In the genomic region with DNA sequence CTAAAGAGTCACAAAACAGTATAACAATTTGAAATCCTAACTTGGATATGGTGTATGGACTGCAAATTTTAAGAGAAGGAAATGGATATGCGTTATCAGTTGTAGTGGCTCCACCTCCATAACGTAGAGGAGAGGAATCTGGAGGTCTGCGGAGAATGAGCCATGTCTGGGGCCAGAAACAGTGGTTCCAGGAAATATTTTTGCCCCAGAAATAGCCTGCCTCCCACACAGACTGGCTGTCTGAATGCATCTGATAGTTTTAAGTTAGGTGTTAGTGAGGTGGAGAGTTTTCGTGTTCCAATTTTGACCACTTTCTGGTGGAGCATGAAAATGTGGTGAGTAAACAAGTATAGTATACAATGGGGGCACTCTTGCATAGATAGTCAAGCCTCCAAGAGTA, we compare ENCODE assay signal across 8 cellular contexts. TPM values are rescaled to one million over a fixed set of nuclear protein-coding genes. Genes with fewer than 3 reads are reported as not detected.
A peak's percentile ranks its signal among the peaks of the same experiment; 100 is the strongest.
DNase-seq lines count a peak whose midpoint lies in the region; ATAC-seq, FAIRE-seq and TF ChIP-seq lines count a peak whose summit lies in the region.

No MANE protein-coding gene starts in this region.

- dilution Hi-C loops in endothelial cell of umbilical vein (cut with MboI; ENCODE audit: extremely low pct_ligation_motif_present, low sequenced_read_pairs) = no loop called here

- ATAC-seq in HepG2 = no peak
- ATAC-seq in right lobe of liver = no peak

- BruUV-seq in HepG2 (replicated peaks; lab: Mats Ljungman, UMichigan) (no TSS peak), endothelial cell of umbilical vein (replicated peaks; lab: Mats Ljungman, UMichigan) (no TSS peak)

- H3K4me3 ChIP-seq in HepG2 (replicated peaks in 1 of 3; ENCODE audit: insufficient read depth in 1 of 3, low read depth in 2 of 3, low read length in 3 of 3) (peak overlapping the region; percentile 31 to 87 (median 79)), right lobe of liver (no peak overlapping the region), endothelial cell of umbilical vein (replicated peaks in 1 of 3; ENCODE audit: insufficient read depth in 1 of 3, low read depth in 1 of 3, low read length in 3 of 3) (peak overlapping the region in 1 of 3 experiments; percentile 90), tibial artery (peak overlapping the region; percentile 89 to 97), prostate gland (no peak overlapping the region)

- H3K27ac ChIP-seq in HepG2 (ENCODE audit: extremely low read length, insufficient read depth, low read length) (no peak overlapping the region), right lobe of liver (no peak overlapping the region), endothelial cell of umbilical vein (ENCODE audit: insufficient read depth, low read depth, low read length) (no peak overlapping the region), tibial artery (peak overlapping the region; percentile 91 to 92), prostate gland (no peak overlapping the region)

- peaks cover 29% of the 10 kb centered on the region for H3K79me2 ChIP-seq in HepG2 (ENCODE audit: insufficient read depth, low read length)
- peaks cover 52% of the 10 kb centered on the region for H3K79me2 ChIP-seq in endothelial cell of umbilical vein (ENCODE audit: control insufficient read depth, insufficient read depth, low read length)

- H3K4me2 ChIP-seq in HepG2 (ENCODE audit: low read depth, low read length) = peak overlapping the region; percentile 68
- H3K4me2 ChIP-seq in endothelial cell of umbilical vein (ENCODE audit: insufficient read depth, low read length) = peak overlapping the region; percentile 92

- TF ChIP-seq EP300 in HepG2 (IDR thresholded peaks at IDR 0.05; ENCODE audit: low read depth in 2 of 2, low read length in 2 of 2) = no peak
- no peak for TF ChIP-seq EP300 in HepG2 (CRISPR knock-in tag; IDR thresholded peaks at IDR 0.05; ENCODE audit: borderline replicate concordance)

- TF ChIP-seq POLR2A in HepG2 (IDR thresholded peaks at IDR 0.05; ENCODE audit: insufficient read depth in 1 of 2, low read depth in 2 of 2, low read length in 2 of 2) = no peak
- TF ChIP-seq POLR2A in right lobe of liver (IDR thresholded peaks at IDR 0.05) = no peak
- TF ChIP-seq POLR2A in endothelial cell of umbilical vein (IDR thresholded peaks at IDR 0.05; ENCODE audit: low read depth, low read length) = no peak
- no peak for TF ChIP-seq POLR2A in prostate gland (IDR thresholded peaks at IDR 0.05)

- H3K9me3 ChIP-seq in HepG2 (ENCODE audit: low read length) (no peaks in the 10 kb centered on the region), right lobe of liver (no peaks in the 10 kb centered on the region), endothelial cell of umbilical vein (replicated peaks; ENCODE audit: control insufficient read depth, insufficient read depth, low read length) (no peaks in the 10 kb centered on the region), tibial artery (no peaks in the 10 kb centered on the region), prostate gland (no peaks in the 10 kb centered on the region)

- intact Hi-C loops in HepG2 (cut with micrococcal nuclease; ENCODE audit: unreplicated experiment) (no loop called here), right lobe of liver (cut with DNase I) (no loop called here), endothelial cell of umbilical vein (cut with micrococcal nuclease) (no loop called here), tibial artery (cut with DNase I; ENCODE audit: low total_unique reads) (loop anchor here (5.0 kb wide), 1 partner anchor 217 kb away; no protein-coding TSS in a partner anchor), prostate gland (cut with DNase I) (no loop called here)

- H3K9me1 ChIP-seq in endothelial cell of umbilical vein (replicated peaks; ENCODE audit: control insufficient read depth, extremely low read depth, insufficient read depth, low read length) = no peaks in the 10 kb centered on the region

- H2AFZ ChIP-seq in HepG2 (ENCODE audit: low read length) (no peak overlapping the region), endothelial cell of umbilical vein (ENCODE audit: low read depth, low read length) (peak overlapping the region; percentile 39)

- 47% methylated on average over 4 of the region's 4 CpGs for WGBS in HepG2 (ENCODE audit: low lambda C conversion rate)
- 54% methylated on average over 4 of the region's 4 CpGs for WGBS in right lobe of liver (ENCODE audit: insufficient coverage, low coverage, low lambda C conversion rate, missing lambda C conversion rate)
- WGBS in prostate gland = 61% methylated on average over 4 of the region's 4 CpGs

- FAIRE-seq in HepG2 (lab: Jason Lieb, UNC) (no peak), endothelial cell of umbilical vein (lab: Jason Lieb, UNC) (peak; percentile 15)

- in situ Hi-C loops in HepG2 (cut with HindIII; ENCODE audit: extremely low pct_ligation_motif_present, low pct_unique_long_range_greater_than_20kb) = no loop called here

- H4K20me1 ChIP-seq in HepG2 (ENCODE audit: insufficient read depth, low read length) (no peaks in the 10 kb centered on the region; the same call in 1 of the 2 replicates), endothelial cell of umbilical vein (replicated peaks; ENCODE audit: control insufficient read depth, extremely low read depth, insufficient read depth, low read length) (no peaks in the 10 kb centered on the region)

- DNase-seq in HepG2 (ENCODE audit: low spot score) (no peak), right lobe of liver (no peak), RPMI7951 (ENCODE audit: low read depth) (peak; percentile 38), endothelial cell of umbilical vein (ENCODE audit: low read depth, low spot score) (peak; percentile 37), tibial artery (no peak), prostate gland (ENCODE audit: low spot score) (no peak), T1000 (lab: John Stamatoyannopoulos, UW) (no peak), pons (ENCODE audit: low spot score) (no peak)

- no peak for TF ChIP-seq CTCF in HepG2 (CRISPR knock-in tag; IDR thresholded peaks at IDR 0.05)
- TF ChIP-seq CTCF in right lobe of liver (IDR thresholded peaks at IDR 0.05) = no peak
- no peak for TF ChIP-seq CTCF in endothelial cell of umbilical vein (IDR thresholded peaks at IDR 0.05; ENCODE audit: extremely low read depth in 1 of 2, insufficient read depth in 1 of 2, low read depth in 1 of 2, low read length in 2 of 2)
- TF ChIP-seq CTCF in tibial artery (IDR thresholded peaks at IDR 0.05) = no peak
- no peak for TF ChIP-seq CTCF in prostate gland (IDR thresholded peaks at IDR 0.05)

- CTCF ChIA-PET in HepG2 (lab: Yijun Ruan, JAX; ENCODE audit: low intra/inter-chr PET ratio, low total read pairs) (no interaction called here), endothelial cell of umbilical vein (lab: Charles Lee) (no interaction called here)

- peaks cover 37% of the 10 kb centered on the region for H3K4me1 ChIP-seq in HepG2 (ENCODE audit: insufficient read depth, low read length)
- peaks cover 0 to 10% (median 0%) of the 10 kb centered on the region in 4 donors for H3K4me1 ChIP-seq in right lobe of liver
- peaks cover 32% of the 10 kb centered on the region for H3K4me1 ChIP-seq in endothelial cell of umbilical vein (ENCODE audit: control insufficient read depth, extremely low read depth, insufficient read depth, low read length)
- H3K4me1 ChIP-seq in tibial artery = peaks cover 0 to 32% (median 18%) of the 10 kb centered on the region in 4 donors
- H3K4me1 ChIP-seq in prostate gland (replicated peaks) = peaks cover 12% of the 10 kb centered on the region

- TF ChIP-seq RAD21 in HepG2 (CRISPR knock-in tag; IDR thresholded peaks at IDR 0.05) = no peak

- peak overlapping the region; percentile 79; the same call in 1 of the 2 replicates for H3K9ac ChIP-seq in HepG2 (ENCODE audit: insufficient read depth, low read depth, low read length)
- H3K9ac ChIP-seq in endothelial cell of umbilical vein (replicated peaks; ENCODE audit: extremely low read depth, insufficient read depth, low read length) = peak overlapping the region; percentile 81

- POLR2A ChIA-PET in HepG2 (lab: Yijun Ruan, JAX) = no interaction called here
- POLR2A ChIA-PET in endothelial cell of umbilical vein (lab: Charles Lee) = no interaction called here

- H3K27me3 ChIP-seq in HepG2 (ENCODE audit: control insufficient read depth in 1 of 2, insufficient read depth in 2 of 2, low read length in 2 of 2) = no peaks in the 10 kb centered on the region; a peak in 1 of 5 replicates
- no peaks in the 10 kb centered on the region for H3K27me3 ChIP-seq in right lobe of liver
- H3K27me3 ChIP-seq in endothelial cell of umbilical vein (ENCODE audit: control insufficient read depth in 2 of 2, insufficient read depth in 2 of 2, low read length in 2 of 2) = no peaks in the 10 kb centered on the region
- H3K27me3 ChIP-seq in tibial artery = no peaks in the 10 kb centered on the region
- no peaks in the 10 kb centered on the region for H3K27me3 ChIP-seq in prostate gland (replicated peaks; ENCODE audit: insufficient read depth)

- H3K36me3 ChIP-seq in HepG2 (replicated peaks in 1 of 2; ENCODE audit: control insufficient read depth in 1 of 2, insufficient read depth in 2 of 2, low read length in 2 of 2) = no peaks in the 10 kb centered on the region; a peak in 1 of 5 replicates
- H3K36me3 ChIP-seq in right lobe of liver = no peaks in the 10 kb centered on the region
- H3K36me3 ChIP-seq in endothelial cell of umbilical vein (ENCODE audit: control insufficient read depth in 2 of 2, extremely low read depth in 1 of 2, insufficient read depth in 2 of 2, low read length in 2 of 2) = no peaks in the 10 kb centered on the region
- H3K36me3 ChIP-seq in tibial artery = no peaks in the 10 kb centered on the region
- no peaks in the 10 kb centered on the region for H3K36me3 ChIP-seq in prostate gland

RNA-seq across cellular contexts. Expression of gene PHTF2, which starts 1.6 kb away (rescaled TPM):
- total RNA-seq in HepG2 (2016; rRNA removed; fragmentation: Illumina TruSeq; extraction: Trizol) = 9.2 and 10.2 TPM in 2 replicates
- total RNA-seq in HepG2 (2016; cell fraction: cytosol; rRNA removed; fragmentation: Illumina TruSeq; extraction: Trizol; ENCODE audit: low read depth) = 1.7 and 2.2 TPM in 2 replicates
- total RNA-seq in HepG2 (2016; cell fraction: insoluble cytoplasmic fraction; rRNA removed; fragmentation: Illumina TruSeq; extraction: Trizol) = 7.8 and 9.8 TPM in 2 replicates
- 6.1 and 6.8 TPM in 2 replicates for total RNA-seq in HepG2 (2016; cell fraction: membrane; rRNA removed; fragmentation: Illumina TruSeq; extraction: Trizol)
- 13.9 and 15.6 TPM in 2 replicates for total RNA-seq in HepG2 (2016; cell fraction: nucleus; rRNA removed; fragmentation: Illumina TruSeq; extraction: Trizol)
- polyA plus RNA-seq in HepG2 (2011; rRNA removed) = 4.3 and 7.4 TPM in 2 replicates
- polyA plus RNA-seq in HepG2 (2011; cell fraction: cytosol; rRNA removed) = 2.8 and 3.6 TPM in 2 replicates
- 2.2 and 3.6 TPM in 2 replicates for polyA plus RNA-seq in HepG2 (2011; cell fraction: nucleus; rRNA removed)
- 4.2 and 5.9 TPM in 2 replicates for polyA plus RNA-seq in HepG2 (2012)
- 1.4 and 1.7 TPM in 2 replicates for polyA plus RNA-seq in HepG2 (2016; cell fraction: cytosol; fragmentation: Illumina TruSeq; extraction: Trizol; ENCODE audit: low read depth)
- polyA plus RNA-seq in HepG2 (2016; cell fraction: insoluble cytoplasmic fraction; fragmentation: Illumina TruSeq; extraction: Trizol; ENCODE audit: low read depth) = 4.1 and 4.6 TPM in 2 replicates
- 2.7 TPM in 2 replicates for polyA plus RNA-seq in HepG2 (2016; cell fraction: membrane; fragmentation: Illumina TruSeq; extraction: Trizol; ENCODE audit: low read depth)
- polyA plus RNA-seq in HepG2 (2016; cell fraction: nucleus; fragmentation: Illumina TruSeq; extraction: Trizol; ENCODE audit: insufficient read depth, low read depth) = 12.9 and 13.8 TPM in 2 replicates
- 5.8 and 9.3 TPM in 2 replicates for polyA minus RNA-seq in HepG2 (2011; rRNA and poly(A)+ RNA removed; ENCODE audit: low replicate concordance)
- polyA minus RNA-seq in HepG2 (2011; cell fraction: cytosol; rRNA and poly(A)+ RNA removed) = 6.3 and 7.1 TPM in 2 replicates
- polyA minus RNA-seq in HepG2 (2011; cell fraction: nucleus; rRNA and poly(A)+ RNA removed) = 16.0 and 16.5 TPM in 2 replicates
- total RNA-seq in right lobe of liver = 1 to 10 TPM; 2.4 to 6.8 (median 5.5) TPM
- total RNA-seq in RPMI7951 (2014; rRNA removed; shearing (Covaris generic)) = 36.1 and 41.3 TPM in 2 replicates
- total RNA-seq in endothelial cell of umbilical vein = 21.4 TPM in 2 replicates
- polyA plus RNA-seq in endothelial cell of umbilical vein = 8.4 and 13.3 TPM in 2 replicates
- polyA plus RNA-seq in endothelial cell of umbilical vein (2011; cell fraction: cytosol; rRNA removed) = 10.6 and 10.7 TPM in 2 replicates
- 21.2 and 27.6 TPM in 2 replicates for polyA plus RNA-seq in endothelial cell of umbilical vein (2011; cell fraction: nucleus; rRNA removed)
- polyA plus RNA-seq in endothelial cell of umbilical vein (2012) = 10.3 and 16.4 TPM in 2 replicates
- 27.5 and 33.2 TPM in 2 replicates for polyA minus RNA-seq in endothelial cell of umbilical vein
- 11.2 TPM for polyA minus RNA-seq in endothelial cell of umbilical vein (2011; cell fraction: cytosol; rRNA and poly(A)+ RNA removed)
- polyA minus RNA-seq in endothelial cell of umbilical vein (2011; cell fraction: nucleus; rRNA and poly(A)+ RNA removed) = 34.0 and 49.0 TPM in 2 replicates
- 10 to 100 TPM in 1 of 2 donors, 1 to 10 TPM in 1; 7.7 to 17.3 TPM for total RNA-seq in prostate gland

RNA-seq across cellular contexts. Expression of gene TMEM60, which starts 1.9 kb away (rescaled TPM):
- total RNA-seq in HepG2 (2016; rRNA removed; fragmentation: Illumina TruSeq; extraction: Trizol) (25.6 and 26.9 TPM in 2 replicates), right lobe of liver (10 to 100 TPM in 1 of 6 experiments, 1 to 10 TPM in 5; 6.6 to 10.4 (median 8.0) TPM), endothelial cell of umbilical vein (15.0 and 15.8 TPM in 2 replicates), prostate gland (10 to 100 TPM; 17.5 to 20.6 TPM)
- 17.9 and 19.9 TPM in 2 replicates for total RNA-seq in HepG2 (2016; cell fraction: cytosol; rRNA removed; fragmentation: Illumina TruSeq; extraction: Trizol; ENCODE audit: low read depth)
- 26.6 and 27.6 TPM in 2 replicates for total RNA-seq in HepG2 (2016; cell fraction: insoluble cytoplasmic fraction; rRNA removed; fragmentation: Illumina TruSeq; extraction: Trizol)
- total RNA-seq in HepG2 (2016; cell fraction: membrane; rRNA removed; fragmentation: Illumina TruSeq; extraction: Trizol) = 31.1 and 33.1 TPM in 2 replicates
- total RNA-seq in HepG2 (2016; cell fraction: nucleus; rRNA removed; fragmentation: Illumina TruSeq; extraction: Trizol) = 15.4 and 16.4 TPM in 2 replicates
- polyA plus RNA-seq in HepG2 (2011; rRNA removed) (20.8 and 27.7 TPM in 2 replicates), endothelial cell of umbilical vein (17.8 and 19.5 TPM in 2 replicates)
- 12.3 and 20.7 TPM in 2 replicates for polyA plus RNA-seq in HepG2 (2011; cell fraction: cytosol; rRNA removed)
- polyA plus RNA-seq in HepG2 (2011; cell fraction: nucleus; rRNA removed) = 3.3 and 4.4 TPM in 2 replicates
- polyA plus RNA-seq in HepG2 (2012) = 20.8 and 25.5 TPM in 2 replicates
- 18.6 and 27.4 TPM in 2 replicates for polyA plus RNA-seq in HepG2 (2016; cell fraction: cytosol; fragmentation: Illumina TruSeq; extraction: Trizol; ENCODE audit: low read depth)
- 32.4 and 33.8 TPM in 2 replicates for polyA plus RNA-seq in HepG2 (2016; cell fraction: insoluble cytoplasmic fraction; fragmentation: Illumina TruSeq; extraction: Trizol; ENCODE audit: low read depth)
- 30.4 and 37.5 TPM in 2 replicates for polyA plus RNA-seq in HepG2 (2016; cell fraction: membrane; fragmentation: Illumina TruSeq; extraction: Trizol; ENCODE audit: low read depth)
- polyA plus RNA-seq in HepG2 (2016; cell fraction: nucleus; fragmentation: Illumina TruSeq; extraction: Trizol; ENCODE audit: insufficient read depth, low read depth) = 23.7 and 24.2 TPM in 2 replicates
- polyA minus RNA-seq in HepG2 (2011; rRNA and poly(A)+ RNA removed; ENCODE audit: low replicate concordance) = 6.9 and 8.6 TPM in 2 replicates
- polyA minus RNA-seq in HepG2 (2011; cell fraction: cytosol; rRNA and poly(A)+ RNA removed) = 5.4 and 6.6 TPM in 2 replicates
- polyA minus RNA-seq in HepG2 (2011; cell fraction: nucleus; rRNA and poly(A)+ RNA removed) = 3.6 and 5.1 TPM in 2 replicates
- 48.2 and 54.1 TPM in 2 replicates for total RNA-seq in RPMI7951 (2014; rRNA removed; shearing (Covaris generic))
- 20.1 and 21.2 TPM in 2 replicates for polyA plus RNA-seq in endothelial cell of umbilical vein (2011; cell fraction: cytosol; rRNA removed)
- 7.0 and 9.9 TPM in 2 replicates for polyA plus RNA-seq in endothelial cell of umbilical vein (2011; cell fraction: nucleus; rRNA removed)
- polyA plus RNA-seq in endothelial cell of umbilical vein (2012) = 18.2 and 21.3 TPM in 2 replicates
- polyA minus RNA-seq in endothelial cell of umbilical vein = 4.4 and 7.6 TPM in 2 replicates
- polyA minus RNA-seq in endothelial cell of umbilical vein (2011; cell fraction: cytosol; rRNA and poly(A)+ RNA removed) = 8.2 TPM
- 1.8 and 4.7 TPM in 2 replicates for polyA minus RNA-seq in endothelial cell of umbilical vein (2011; cell fraction: nucleus; rRNA and poly(A)+ RNA removed)

Comparison
In these comparisons a context has a peak if more than half of its experiments do, and no peak if none do; other contexts are left out.
1. H3K4me3 ChIP-seq: peak in HepG2 (3 of 3) and tibial artery (2 of 2); none in right lobe of liver (0 of 3) and prostate gland (0 of 2).
2. DNase-seq: peak in RPMI7951 (single experiment) and endothelial cell of umbilical vein (single experiment); none in HepG2 (single experiment), right lobe of liver (0 of 3), tibial artery (0 of 2), prostate gland (single experiment), T1000 (single experiment) and pons (single experiment).
3. H3K27ac ChIP-seq: peak in tibial artery (2 of 2); none in HepG2 (single experiment), right lobe of liver (0 of 3), endothelial cell of umbilical vein (single experiment) and prostate gland (0 of 2).